Comparison of ENCODE assay signal across 11 cellular contexts in the genomic region with DNA sequence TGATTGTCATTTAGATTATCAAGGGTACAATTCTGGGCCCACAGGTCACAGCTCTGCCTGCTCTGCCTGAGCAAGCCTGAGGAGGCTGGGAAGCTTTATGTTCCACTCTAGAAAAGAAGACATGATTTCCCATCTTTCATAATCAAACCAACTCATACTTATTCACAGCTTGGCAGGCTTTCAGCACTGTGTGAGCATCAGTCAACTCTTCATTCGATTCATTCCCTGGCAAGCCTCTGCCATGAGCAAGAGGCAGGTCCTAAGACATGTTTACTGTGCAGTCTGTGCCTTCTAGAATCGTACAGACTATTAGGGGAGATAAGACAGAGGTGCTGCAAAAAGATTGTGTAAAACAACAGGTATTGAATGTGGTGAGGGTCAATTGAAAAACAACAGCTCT.
DNase-seq lines count a peak whose midpoint lies in the region; TF ChIP-seq lines count a peak whose summit lies in the region.
"Had no signal": no experiment of that assay in that cellular context is flagged by ENCODE, and none has a peak within 500 bp of the region (broad histone marks: within the 10 kb centered on the region; RNA-seq: fewer than 3 reads in every experiment).

No MANE protein-coding gene starts in this region.

- no peak for TF ChIP-seq CTCF in RWPE1 (conservative IDR thresholded peaks at IDR 0.05; ENCODE audit: low read depth)

- POLR2A ChIA-PET in RWPE1 (lab: Yijun Ruan, JAX; ENCODE audit: low non-redundant PET) = no interaction called here

- H3K27ac ChIP-seq in RWPE1 = peak overlapping the region; percentile 97

- peak; percentile 87 for DNase-seq in GM04504 (ENCODE audit: low read depth)
- DNase-seq in RWPE1 (ENCODE audit: low spot score) = peak; percentile 82
- DNase-seq in fibroblast of gingiva (ENCODE audit: low read depth) = peak; percentile 85
- peak; percentile 89 for DNase-seq in skeletal muscle cell (ENCODE audit: low read depth)
- DNase-seq in activated CD4-positive, alpha-beta T cell treated with anti-CD3 and anti-CD28 coated beads for 1 hour = no peak
- no peak for DNase-seq in HUDEP-2 (lab: John Stamatoyannopoulos, UW; ENCODE audit: unreplicated experiment in 76 of 76)
- no peak for DNase-seq in retina
- no peak for DNase-seq in NCI-H1048 (lab: John Stamatoyannopoulos, UW)
- DNase-seq: activated CD8-positive, alpha-beta memory T cell treated with anti-CD3 and anti-CD28 coated beads, Interleukin-2, amount 50 U/mL, for 48 hours; stimulated activated CD4-positive, alpha-beta T cell treated with anti-CD3 and anti-CD28 coated beads, Interleukin-4, amount 100 ng/mL, for 1 hour; T-helper 2 cell had no signal

- no peak overlapping the region for H3K4me3 ChIP-seq in skeletal muscle cell (ENCODE audit: low read depth, low read length)

- CTCF ChIA-PET in RWPE1 (lab: Yijun Ruan, JAX) = interaction anchor here (0.6 to 2.4 kb wide), 9 partner anchors 23 to 177 kb away, joined by 3 to 19 read pairs (median 4); no protein-coding TSS in a partner anchor

Comparison
In these comparisons a context has a peak if more than half of its experiments do, and no peak if none do; other contexts are left out.
1. DNase-seq: peak in GM04504 (single experiment), RWPE1 (single experiment), fibroblast of gingiva (single experiment) and skeletal muscle cell (single experiment); none in activated CD4-positive, alpha-beta T cell treated with anti-CD3 and anti-CD28 coated beads for 1 hour (single experiment), HUDEP-2 (0 of 76), retina (single experiment) and NCI-H1048 (single experiment).